ENCODE assay signal across 8 cellular contexts in the genomic region with DNA sequence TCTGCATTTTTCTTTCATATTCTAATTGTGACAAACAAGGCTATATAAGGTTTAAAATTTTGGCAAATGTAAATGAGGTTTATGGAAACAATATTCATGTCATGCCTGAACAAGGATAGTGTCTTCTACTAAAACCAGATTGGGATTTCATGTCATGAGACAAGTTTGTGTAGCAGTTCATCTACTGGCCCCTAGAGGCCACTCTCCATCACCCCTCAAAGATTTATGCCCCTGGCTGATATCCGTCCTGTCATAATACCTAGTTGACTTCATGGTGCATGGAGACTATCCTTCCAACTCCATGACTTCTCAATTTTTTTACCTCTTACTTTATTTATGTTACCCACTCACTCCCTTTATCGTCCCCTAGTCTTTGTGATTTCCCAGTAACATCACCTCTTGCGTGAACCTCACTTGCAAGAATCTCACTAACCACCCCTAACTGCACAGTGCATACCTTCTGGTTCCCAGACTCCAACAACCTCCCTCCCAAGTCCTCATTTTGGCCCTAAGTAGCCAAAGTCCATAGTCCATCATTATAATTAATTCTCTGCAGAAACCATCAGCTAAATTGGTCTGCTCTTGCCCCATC.
DNase-seq lines count a peak whose midpoint lies in the region; ATAC-seq and TF ChIP-seq lines count a peak whose summit lies in the region.

No MANE protein-coding gene starts in this region.

- no peak for TF ChIP-seq POLR2A in upper lobe of left lung (IDR thresholded peaks at IDR 0.05)

- H3K79me2 ChIP-seq in hepatocyte, result no peaks in the 10 kb centered on the region

- DNase-seq in stimulated activated CD4-positive, alpha-beta T cell treated with anti-CD3 and anti-CD28 coated beads, Interleukin-15, amount 100 ng/mL, for 24 hours, result peak; percentile 14
- no peak for DNase-seq in stimulated activated CD4-positive, alpha-beta T cell treated with anti-CD3 and anti-CD28 coated beads, Interleukin-12 subunit alpha, Interleukin-12 subunit beta, amount 100 ng/mL, for 4 hours
- peak; percentile 59 for DNase-seq in HCEC 1CT
- DNase-seq in LHCN-M2 (ENCODE audit: low read depth), result peak; percentile 35
- peak; percentile 16 for DNase-seq in WERI-Rb-1
- DNase-seq in hepatocyte (ENCODE audit: low spot score), result peak; percentile 24
- DNase-seq in upper lobe of left lung, result peak in 1 of 2 donors; percentile 25
- no peak for DNase-seq in effector CD4-positive, alpha-beta T cell

- 90% methylated on average over 3 of the region's 3 CpGs for WGBS in hepatocyte (ENCODE audit: low lambda C conversion rate, missing lambda C conversion rate)
- WGBS in upper lobe of left lung, 2 donors, result 72 to 74% methylated on average over 3 of the region's 3 CpGs

- H3K9me2 ChIP-seq in hepatocyte (replicated peaks; ENCODE audit: insufficient read depth), result no peaks in the 10 kb centered on the region

- H3K27me3 ChIP-seq in WERI-Rb-1 (ENCODE audit: insufficient read depth, low read depth, severe bottlenecking), result no peaks in the 10 kb centered on the region
- no peaks in the 10 kb centered on the region for H3K27me3 ChIP-seq in hepatocyte
- H3K27me3 ChIP-seq in upper lobe of left lung, result no peaks in the 10 kb centered on the region

- H3K4me1 ChIP-seq in hepatocyte (ENCODE audit: insufficient read depth), result no peaks in the 10 kb centered on the region
- peaks cover 0 to 4% (median 0%) of the 10 kb centered on the region in 4 donors for H3K4me1 ChIP-seq in upper lobe of left lung

- H3K4me3 ChIP-seq in WERI-Rb-1 (ENCODE audit: low read depth, low read length) (no peak overlapping the region), hepatocyte (no peak overlapping the region), upper lobe of left lung (no peak overlapping the region)

- H3K27ac ChIP-seq in WERI-Rb-1 (no peak overlapping the region), hepatocyte (no peak overlapping the region), upper lobe of left lung (no peak overlapping the region)

- no peak overlapping the region for H3K4me2 ChIP-seq in hepatocyte

- H2AFZ ChIP-seq in hepatocyte, result no peak overlapping the region

- peak in 1 of 2 donors; percentile 48 for ATAC-seq in upper lobe of left lung (ENCODE audit: low FRiP score in 2 of 2)

- H3K36me3 ChIP-seq in WERI-Rb-1 (no peaks in the 10 kb centered on the region), hepatocyte (replicated peaks; ENCODE audit: insufficient read depth, low read depth) (no peaks in the 10 kb centered on the region), upper lobe of left lung (no peaks in the 10 kb centered on the region)

- H3K9me3 ChIP-seq in WERI-Rb-1 (ENCODE audit: severe bottlenecking), result no peaks in the 10 kb centered on the region
- no peaks in the 10 kb centered on the region for H3K9me3 ChIP-seq in hepatocyte (ENCODE audit: low read depth)
- no peaks in the 10 kb centered on the region for H3K9me3 ChIP-seq in upper lobe of left lung

- TF ChIP-seq CTCF in WERI-Rb-1 (IDR thresholded peaks at IDR 0.05; ENCODE audit: low read depth, low read length), result peak; percentile 78
- peak; percentile 43 for TF ChIP-seq CTCF in hepatocyte (IDR thresholded peaks at IDR 0.05; ENCODE audit: poor library complexity)
- TF ChIP-seq CTCF in upper lobe of left lung (IDR thresholded peaks at IDR 0.05), result peak; percentile 38 to 63 (median 58)

- no peaks in the 10 kb centered on the region for H4K20me1 ChIP-seq in hepatocyte (ENCODE audit: insufficient read depth, poor library complexity, severe bottlenecking)

- no peak for TF ChIP-seq EP300 in upper lobe of left lung (IDR thresholded peaks at IDR 0.05)

Comparison
In these comparisons a context has a peak if more than half of its experiments do, and no peak if none do; other contexts are left out.
1. DNase-seq: peak in stimulated activated CD4-positive, alpha-beta T cell treated with anti-CD3 and anti-CD28 coated beads, Interleukin-15, amount 100 ng/mL, for 24 hours (single experiment), HCEC 1CT (single experiment), LHCN-M2 (single experiment), WERI-Rb-1 (single experiment) and hepatocyte (single experiment); none in stimulated activated CD4-positive, alpha-beta T cell treated with anti-CD3 and anti-CD28 coated beads, Interleukin-12 subunit alpha, Interleukin-12 subunit beta, amount 100 ng/mL, for 4 hours (single experiment) and effector CD4-positive, alpha-beta T cell (single experiment).
2. Peak in every context shown above with its lines, with median percentiles within 50 percentile points of each other: CTCF ChIP-seq.